In genomic region chr9:134709512-134710270, GRCh38 we compare ENCODE assay signal across 14 cellular contexts.
DNase-seq lines count a peak whose midpoint lies in the region; ATAC-seq and TF ChIP-seq lines count a peak whose summit lies in the region.
"Had no signal": no experiment of that assay in that cellular context is flagged by ENCODE, and none has a peak within 500 bp of the region (broad histone marks: within the 10 kb centered on the region; RNA-seq: fewer than 3 reads in every experiment).

No MANE protein-coding gene starts in this region.

- H3K27me3 ChIP-seq in MG63: no peaks in the 10 kb centered on the region
- no peaks in the 10 kb centered on the region for H3K27me3 ChIP-seq in left lung

- DNase-seq in MG63 (peak; percentile 27), dedifferentiated amniotic fluid mesenchymal stem cell (ENCODE audit: extremely low spot score) (peak; percentile 22), left lung (peak in 1 of 2 donors; percentile 69), stromal cell of bone marrow (ENCODE audit: low read depth) (peak; percentile 48), anterior cingulate cortex (lab: John Stamatoyannopoulos, UW) (no peak), hippocampal formation (lab: John Stamatoyannopoulos, UW) (no peak)
- no peak for DNase-seq in activated naive CD8-positive, alpha-beta T cell treated with anti-CD3 and anti-CD28 coated beads, Interleukin-2, amount 50 U/mL, for 24 hours
- DNase-seq in stimulated activated CD4-positive, alpha-beta T cell treated with anti-CD3 and anti-CD28 coated beads, Interleukin-1b, Interleukin-23, amount 100 ng/mL, for 48 hours: no peak
- DNase-seq: amniotic stem cell; GF-D8; NCI-H1092; stimulated activated CD4-positive, alpha-beta T cell treated with anti-CD3 and anti-CD28 coated beads, Interleukin-4, amount 100 ng/mL, for 24 hours; stimulated activated naive CD4-positive, alpha-beta T cell had no signal

- no peaks in the 10 kb centered on the region for H3K27me3 Mint-ChIP-seq in activated naive CD8-positive, alpha-beta T cell treated with anti-CD3 and anti-CD28 coated beads, Interleukin-2, amount 50 U/mL, for 24 hours

- no peak overlapping the region for H3K4me3 Mint-ChIP-seq in activated naive CD8-positive, alpha-beta T cell treated with anti-CD3 and anti-CD28 coated beads, Interleukin-2, amount 50 U/mL, for 24 hours
- H3K4me3 Mint-ChIP-seq: CD14-positive monocyte had no signal

- intact Hi-C loops in left lung (cut with DNase I): no loop called here

- no peak overlapping the region for H3K27ac Mint-ChIP-seq in activated naive CD8-positive, alpha-beta T cell treated with anti-CD3 and anti-CD28 coated beads, Interleukin-2, amount 50 U/mL, for 24 hours
- H3K27ac Mint-ChIP-seq: CD14-positive monocyte had no signal

- no peaks in the 10 kb centered on the region for H3K36me3 Mint-ChIP-seq in activated naive CD8-positive, alpha-beta T cell treated with anti-CD3 and anti-CD28 coated beads, Interleukin-2, amount 50 U/mL, for 24 hours (ENCODE audit: low read depth)
- H3K36me3 Mint-ChIP-seq: CD14-positive monocyte had no signal

- peaks cover 10% of the 10 kb centered on the region for H3K9me3 Mint-ChIP-seq in activated naive CD8-positive, alpha-beta T cell treated with anti-CD3 and anti-CD28 coated beads, Interleukin-2, amount 50 U/mL, for 24 hours

- no peaks in the 10 kb centered on the region for H3K9me3 ChIP-seq in MG63
- H3K9me3 ChIP-seq in left lung: no peaks in the 10 kb centered on the region

- TF ChIP-seq CTCF in left lung (IDR thresholded peaks at IDR 0.05): no peak

- peaks cover 13% of the 10 kb centered on the region for H3K36me3 ChIP-seq in MG63
- no peaks in the 10 kb centered on the region for H3K36me3 ChIP-seq in left lung

- peak; percentile 31 for ATAC-seq in left lung
- ATAC-seq in activated naive CD8-positive, alpha-beta T cell treated with anti-CD3 and anti-CD28 coated beads, Interleukin-2, amount 50 U/mL, for 24 hours: no peak

- peak overlapping the region in 1 of 2 donors; percentile 83 for H3K27ac ChIP-seq in left lung

- peaks cover 0 to 4% of the 10 kb centered on the region in 2 donors for H3K4me1 ChIP-seq in left lung

- no peaks in the 10 kb centered on the region for H3K4me1 Mint-ChIP-seq in activated naive CD8-positive, alpha-beta T cell treated with anti-CD3 and anti-CD28 coated beads, Interleukin-2, amount 50 U/mL, for 24 hours
- H3K4me1 Mint-ChIP-seq: CD14-positive monocyte had no signal

- no peak overlapping the region for H3K4me3 ChIP-seq in MG63
- H3K4me3 ChIP-seq in left lung: no peak overlapping the region

Comparison
In these comparisons a context has a peak if more than half of its experiments do, and no peak if none do; other contexts are left out.
1. DNase-seq: peak in MG63 (single experiment), dedifferentiated amniotic fluid mesenchymal stem cell (single experiment) and stromal cell of bone marrow (single experiment); none in activated naive CD8-positive, alpha-beta T cell treated with anti-CD3 and anti-CD28 coated beads, Interleukin-2, amount 50 U/mL, for 24 hours (single experiment), anterior cingulate cortex (0 of 58), stimulated activated CD4-positive, alpha-beta T cell treated with anti-CD3 and anti-CD28 coated beads, Interleukin-1b, Interleukin-23, amount 100 ng/mL, for 48 hours (single experiment) and hippocampal formation (0 of 2).